Comparison of ENCODE assay signal across 18 cellular contexts in the genomic region with DNA sequence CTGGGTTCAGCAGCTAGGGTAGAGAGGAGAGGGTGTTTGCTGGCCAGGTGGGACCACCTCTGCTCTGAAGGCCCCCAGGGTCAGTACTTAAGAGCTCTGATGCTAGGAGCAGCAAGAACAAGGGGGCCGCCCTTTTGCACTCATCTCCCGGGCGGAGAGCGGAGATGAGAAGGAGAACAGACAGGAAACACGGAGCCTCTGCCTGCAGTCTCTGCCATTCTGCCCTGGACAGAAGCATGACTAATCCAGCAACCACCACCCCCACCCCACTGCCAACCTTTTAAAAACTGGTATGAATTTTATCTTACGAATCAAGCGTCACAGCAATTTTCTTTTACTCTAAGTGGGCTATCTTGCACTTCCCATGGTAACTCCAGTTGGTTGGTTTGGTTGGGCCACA. TPM values are rescaled to one million over a fixed set of nuclear protein-coding genes. Genes with fewer than 3 reads are reported as not detected.
DNase-seq lines count a peak whose midpoint lies in the region; ATAC-seq and TF ChIP-seq lines count a peak whose summit lies in the region.
"Had no signal": no experiment of that assay in that cellular context is flagged by ENCODE, and none has a peak within 500 bp of the region (broad histone marks: within the 10 kb centered on the region; RNA-seq: fewer than 3 reads in every experiment).

No MANE protein-coding gene starts in this region.

- WGBS in SK-N-SH (ENCODE audit: low lambda C conversion rate) = 74% methylated on average over 7 of the region's 7 CpGs

- H3K27me3 ChIP-seq in SK-N-SH (ENCODE audit: insufficient read depth) (no peaks in the 10 kb centered on the region), skeletal muscle tissue (ENCODE audit: control insufficient read depth in 3 of 3, insufficient read depth in 3 of 3, low read length in 3 of 3) (no peaks in the 10 kb centered on the region), H7 (ENCODE audit: control insufficient read depth, insufficient read depth, low read length) (no peaks in the 10 kb centered on the region)
- H3K27me3 ChIP-seq: MG63 had no signal

- H2AFZ ChIP-seq in SK-N-SH (ENCODE audit: low read depth) = no peak overlapping the region
- H2AFZ ChIP-seq: GM23248, PC-9 had no signal

- ATAC-seq in Right ventricle myocardium inferior = peak; percentile 1
- ATAC-seq in left cardiac atrium = no peak
- ATAC-seq in memory B cell (ENCODE audit: low read depth) = no peak

- H3K36me3 Mint-ChIP-seq in memory B cell = peaks cover 24% of the 10 kb centered on the region

- peaks cover 7% of the 10 kb centered on the region; the same call in 1 of the 2 replicates for H3K79me2 ChIP-seq in SK-N-SH (ENCODE audit: insufficient read depth)

- CTCF ChIA-PET in SK-N-SH (lab: Yijun Ruan, JAX) = interaction anchor here (6.1 kb wide), 1 partner anchor 34 kb away, joined by 21 read pairs; the partner anchor contains the start of gene PARP1

- H3K27me3 Mint-ChIP-seq in memory B cell = no peaks in the 10 kb centered on the region
- H3K27me3 Mint-ChIP-seq: CD4-positive, alpha-beta T cell had no signal

- POLR2A ChIA-PET in SK-N-SH (lab: Yijun Ruan, JAX) = no interaction called here

- no peaks in the 10 kb centered on the region for H4K20me1 ChIP-seq in SK-N-SH (ENCODE audit: insufficient read depth)

- H3K4me3 ChIP-seq in SK-N-SH (ENCODE audit: low read depth in 2 of 2, low read length in 1 of 2) (no peak overlapping the region), skeletal muscle tissue (ENCODE audit: low read length in 3 of 3) (peak overlapping the region in 1 of 3 donors; percentile 23), H7 (ENCODE audit: insufficient read depth, low read depth, low read length) (no peak overlapping the region)
- H3K4me3 ChIP-seq: GM23248, MG63, PC-9 had no signal

- H3K36me3 ChIP-seq in SK-N-SH (replicated peaks in 1 of 2; ENCODE audit: control insufficient read depth in 1 of 2, insufficient read depth in 2 of 2, low read length in 1 of 2) (peaks cover 60 to 91% of the 10 kb centered on the region in 2 experiments), skeletal muscle tissue (ENCODE audit: control insufficient read depth in 3 of 3, insufficient read depth in 3 of 3, low read length in 3 of 3) (peaks cover 54 to 64% (median 58%) of the 10 kb centered on the region in 3 donors), H7 (replicated peaks; ENCODE audit: control insufficient read depth, insufficient read depth, low read length) (peaks cover 76% of the 10 kb centered on the region)

- H3K27ac ChIP-seq in SK-N-SH (ENCODE audit: low read depth in 2 of 2, low read length in 1 of 2) (peak overlapping the region in 1 of 2 experiments; percentile 10; a peak in 1 of 4 replicates), skeletal muscle tissue (ENCODE audit: low read depth, low read length) (peak overlapping the region; percentile 9)
- H3K27ac ChIP-seq: GM23248, KMS-11, PC-9 had no signal

- no peak for TF ChIP-seq EP300 in SK-N-SH (IDR thresholded peaks at IDR 0.05; ENCODE audit: borderline replicate concordance in 1 of 2, low read depth in 1 of 2, low read length in 1 of 2)

- TF ChIP-seq CTCF in SK-N-SH (IDR thresholded peaks at IDR 0.05) = no peak

- no peaks in the 10 kb centered on the region for H3K9me3 Mint-ChIP-seq in memory B cell
- H3K9me3 Mint-ChIP-seq: CD4-positive, alpha-beta T cell had no signal

- no peak overlapping the region for H3K4me3 Mint-ChIP-seq in memory B cell
- H3K4me3 Mint-ChIP-seq: CD4-positive, alpha-beta T cell had no signal

- H3K9ac ChIP-seq in SK-N-SH = no peak overlapping the region
- peak overlapping the region in 2 of 3 donors; percentile 58 to 79 for H3K9ac ChIP-seq in skeletal muscle tissue (ENCODE audit: low read depth in 1 of 3, low read length in 3 of 3)
- H3K9ac ChIP-seq: GM23248, KMS-11 had no signal

- H3K4me2 ChIP-seq in SK-N-SH = 0 out of 2 replicates have a peak overlapping the region, but pooled peaks have one; percentile 11
- H3K4me2 ChIP-seq: KMS-11, PC-9 had no signal

- no peaks in the 10 kb centered on the region for H3F3A ChIP-seq in SK-N-SH (replicated peaks; ENCODE audit: insufficient read depth)

- peaks cover 32% of the 10 kb centered on the region for H3K4me1 Mint-ChIP-seq in memory B cell

- H3K9me2 ChIP-seq in SK-N-SH = no peaks in the 10 kb centered on the region

- H3K4me1 ChIP-seq in SK-N-SH (ENCODE audit: control insufficient read depth in 1 of 2, insufficient read depth in 2 of 2, low read depth in 1 of 2, low read length in 1 of 2) = peaks cover 0 to 4% of the 10 kb centered on the region in 2 experiments; a peak in 1 of 4 replicates
- peaks cover 9 to 16% (median 13%) of the 10 kb centered on the region in 3 donors for H3K4me1 ChIP-seq in skeletal muscle tissue (ENCODE audit: control insufficient read depth in 3 of 3, insufficient read depth in 3 of 3, low read length in 3 of 3)

- intact Hi-C loops in Right ventricle myocardium inferior (cut with DNase I) (loop anchor here (5.0 kb wide), 1 partner anchor 34 kb away; the partner anchor contains the start of gene PARP1), left cardiac atrium (cut with DNase I) (no loop called here)

- no peak for TF ChIP-seq RAD21 in SK-N-SH (IDR thresholded peaks at IDR 0.05; ENCODE audit: low read length)

- H3K27ac Mint-ChIP-seq in memory B cell = peak overlapping the region; percentile 43
- H3K27ac Mint-ChIP-seq: CD4-positive, alpha-beta T cell had no signal

- no peaks in the 10 kb centered on the region for H3K9me3 ChIP-seq in SK-N-SH
- no peaks in the 10 kb centered on the region for H3K9me3 ChIP-seq in skeletal muscle tissue (ENCODE audit: control insufficient read depth in 3 of 3, low read length in 3 of 3)
- H3K9me3 ChIP-seq: MG63 had no signal

- DNase-seq in Right ventricle myocardium inferior (ENCODE audit: missing footprints) (no peak), left cardiac atrium (no peak), SK-N-SH (no peak), memory B cell (ENCODE audit: low spot score in 2 of 2) (no peak), H7 (no peak), AML-193 (lab: John Stamatoyannopoulos, UW) (no peak), D341Med (ENCODE audit: low spot score) (no peak)
- DNase-seq: CD4-positive, alpha-beta T cell; GF-D8; GM23248; MG63; NCI-H1092 treated with DMSO at 0.1 percent for 48 hours; NCI-H1694; NCI-H2107; NCI-H69; PC-9 had no signal

TF ChIP-seq in SK-N-SH, 30 proteins besides CTCF, POLR2A, EP300 and RAD21:
- TF ChIP-seq RCOR1 (IDR thresholded peaks at IDR 0.05; ENCODE audit: low read length) = no peak
- TF ChIP-seq FOSL2 (IDR thresholded peaks at IDR 0.05; ENCODE audit: borderline replicate concordance, low read depth) = 0 out of 2 replicates have a peak, but pooled peaks have one; percentile 6

RNA-seq across cellular contexts. Expression of gene PARP1, which starts 34.5 kb away (rescaled TPM):
- 154 TPM for total RNA-seq in Right ventricle myocardium inferior
- 10 to 100 TPM; 52.9 to 61.1 TPM for total RNA-seq in left cardiac atrium
- polyA plus RNA-seq in SK-N-SH (2012; rRNA removed) = 187 and 239 TPM in 2 replicates
- 134 and 183 TPM in 2 replicates for polyA plus RNA-seq in SK-N-SH (2012; cell fraction: cytosol; rRNA removed)
- 167 and 228 TPM in 2 replicates for polyA plus RNA-seq in SK-N-SH (2012; cell fraction: nucleus; rRNA removed)
- total RNA-seq in skeletal muscle tissue = 94.5 TPM
- total RNA-seq in H7 (2014; rRNA removed; shearing (Covaris generic)) = 425 and 483 TPM in 2 replicates
